Comparison of ENCODE assay signal across 8 cellular contexts in genomic region chr9:130451509-130452388, GRCh38. TPM values are rescaled to one million over a fixed set of nuclear protein-coding genes. Genes with fewer than 3 reads are reported as not detected.
DNase-seq lines count a peak whose midpoint lies in the region; ATAC-seq and TF ChIP-seq lines count a peak whose summit lies in the region.

No MANE protein-coding gene starts in this region.

- no peak overlapping the region for H3K4ac ChIP-seq in neuronal stem cell (ENCODE audit: low read length)

- no peaks in the 10 kb centered on the region for H3K79me1 ChIP-seq in neuronal stem cell (ENCODE audit: low read depth, low read length)

- H3K4me2 ChIP-seq in neuronal stem cell (ENCODE audit: insufficient read depth, low read length, poor library complexity, severe bottlenecking), result no peak overlapping the region

- no peaks in the 10 kb centered on the region for H3K27me3 ChIP-seq in esophagus muscularis mucosa
- peaks cover 0 to 17% (median 0%) of the 10 kb centered on the region in 3 experiments for H3K27me3 ChIP-seq in neuronal stem cell (ENCODE audit: control insufficient read depth in 3 of 3, insufficient read depth in 3 of 3, low read depth in 1 of 3, low read length in 3 of 3)

- peaks cover 54 to 74% (median 70%) of the 10 kb centered on the region in 4 donors for H3K4me1 ChIP-seq in esophagus muscularis mucosa
- H3K4me1 ChIP-seq in neuronal stem cell (ENCODE audit: control insufficient read depth in 2 of 2, insufficient read depth in 1 of 2, low read depth in 1 of 2, low read length in 2 of 2), result peaks cover 4 to 26% of the 10 kb centered on the region in 2 donors

- peak; percentile 43 to 58 (median 55) for TF ChIP-seq CTCF in esophagus muscularis mucosa (IDR thresholded peaks at IDR 0.05)

- H4K8ac ChIP-seq in neuronal stem cell (ENCODE audit: low read depth, low read length), result no peak overlapping the region

- H3K36me3 ChIP-seq in esophagus muscularis mucosa (no peaks in the 10 kb centered on the region), neuronal stem cell (replicated peaks in 1 of 2; ENCODE audit: control insufficient read depth in 2 of 2, insufficient read depth in 2 of 2, low read length in 2 of 2) (no peaks in the 10 kb centered on the region)

- 39% methylated on average over 16 of the region's 23 CpGs for WGBS in esophagus muscularis mucosa
- WGBS in neuronal stem cell (ENCODE audit: extremely low coverage in 2 of 2, insufficient read length in 2 of 2, insufficient replicate concordance in 1 of 2), 2 donors, result no CpG with 5 or more reads among the region's 23 CpGs

- H3K23ac ChIP-seq in neuronal stem cell (ENCODE audit: low read depth, low read length, poor library complexity), result peak overlapping the region; percentile 61

- DNase-seq in GM04503 (ENCODE audit: low read depth) (peak; percentile 69), NAMALWA (ENCODE audit: low spot score) (peak; percentile 56), SK-MEL-5 (ENCODE audit: low read depth, low spot score) (peak; percentile 76), esophagus muscularis mucosa (ENCODE audit: extremely low spot score) (no peak), neuronal stem cell (ENCODE audit: low spot score) (no peak), NCI-H1930 (lab: John Stamatoyannopoulos, UW) (no peak)
- DNase-seq in stimulated activated CD4-positive, alpha-beta T cell treated with anti-CD3 and anti-CD28 coated beads, Interleukin-4, amount 100 ng/mL, for 24 hours, result no peak

- intact Hi-C loops in esophagus muscularis mucosa (cut with DNase I), result no loop called here

- H4K91ac ChIP-seq in neuronal stem cell (ENCODE audit: low read depth, low read length, poor library complexity), result no peak overlapping the region

- no peak for TF ChIP-seq POLR2A in esophagus muscularis mucosa (IDR thresholded peaks at IDR 0.05; ENCODE audit: low read depth)

- no peak for ATAC-seq in HG03108 (IDR thresholded peaks at IDR 0.05; ENCODE audit: unreplicated experiment)

- H3K14ac ChIP-seq in neuronal stem cell (ENCODE audit: low read length), result no peak overlapping the region

- H3K4me3 ChIP-seq in esophagus muscularis mucosa (no peak overlapping the region), neuronal stem cell (ENCODE audit: low read length in 2 of 2) (no peak overlapping the region)

- H2AK5ac ChIP-seq in neuronal stem cell (ENCODE audit: low read depth, low read length), result peak overlapping the region; percentile 84

- H2BK15ac ChIP-seq in neuronal stem cell (ENCODE audit: low read length), result no peak overlapping the region

- H2BK120ac ChIP-seq in neuronal stem cell (ENCODE audit: low read depth, low read length), result no peak overlapping the region

- in situ Hi-C loops in SK-MEL-5 (cut with HindIII; ENCODE audit: low pct_unique_long_range_greater_than_20kb, low sequenced_read_pairs), result no loop called here

- H3K9ac ChIP-seq in neuronal stem cell (ENCODE audit: low read depth, low read length, poor library complexity), result peak overlapping the region; percentile 30

- H3K18ac ChIP-seq in neuronal stem cell (ENCODE audit: low read length), result peak overlapping the region; percentile 77

- peak overlapping the region; percentile 75 to 84 (median 80) for H3K27ac ChIP-seq in esophagus muscularis mucosa (replicated peaks in 1 of 4)
- no peak overlapping the region for H3K27ac ChIP-seq in neuronal stem cell (replicated peaks; ENCODE audit: low read length)

- H2AFZ ChIP-seq in neuronal stem cell (ENCODE audit: low read length), result no peak overlapping the region

- H2BK12ac ChIP-seq in neuronal stem cell (ENCODE audit: low read length), result no peak overlapping the region

- no peak overlapping the region for H2BK5ac ChIP-seq in neuronal stem cell (ENCODE audit: low read length)

- no peak for TF ChIP-seq EP300 in esophagus muscularis mucosa (IDR thresholded peaks at IDR 0.05)

- H3K9me3 ChIP-seq in esophagus muscularis mucosa (no peaks in the 10 kb centered on the region), neuronal stem cell (replicated peaks in 1 of 2; ENCODE audit: control insufficient read depth in 2 of 2, insufficient read depth in 1 of 2, low read depth in 1 of 2, low read length in 2 of 2) (no peaks in the 10 kb centered on the region)

RNA-seq across cellular contexts. Expression of gene ASS1, which starts 7.0 kb away (rescaled TPM):
- 2.5 and 3.7 TPM in 2 replicates for total RNA-seq in SK-MEL-5 (2014; rRNA removed; shearing (Covaris generic))
- 1.1 and 4.7 TPM in 2 replicates for polyA plus RNA-seq in SK-MEL-5 (2015; cell fraction: cytosol; rRNA removed)
- polyA plus RNA-seq in SK-MEL-5 (2015; cell fraction: nucleus; rRNA removed), result 0.23 and 4.1 TPM in 2 replicates
- 100 to 1,000 TPM in 1 of 4 donors, 10 to 100 TPM in 3; 67.7 to 113 (median 97.1) TPM for total RNA-seq in esophagus muscularis mucosa
- 19.7 TPM for polyA plus RNA-seq in neuronal stem cell (2013, experiment 1 of 2)
- 19.8 TPM for polyA plus RNA-seq in neuronal stem cell (2013, experiment 2 of 2)

Comparison
In these comparisons a context has a peak if more than half of its experiments do, and no peak if none do; other contexts are left out.
1. DNase-seq: peak in GM04503 (single experiment), NAMALWA (single experiment) and SK-MEL-5 (single experiment); none in esophagus muscularis mucosa (single experiment), neuronal stem cell (single experiment), NCI-H1930 (0 of 2) and stimulated activated CD4-positive, alpha-beta T cell treated with anti-CD3 and anti-CD28 coated beads, Interleukin-4, amount 100 ng/mL, for 24 hours (single experiment).
2. RNA of gene ASS1, which starts 7.0 kb away (total RNA-seq): 67.7 to 113 TPM in esophagus muscularis mucosa; 2.5 to 3.7 TPM in SK-MEL-5; every median in the first group is over 10 times any median in the second.